ENCODE assay signal across 7 cellular contexts in genomic region chr16:70380205-70380918, GRCh38. TPM values are rescaled to one million over a fixed set of nuclear protein-coding genes. Genes with fewer than 3 reads are reported as not detected.
DNase-seq lines count a peak whose midpoint lies in the region; ATAC-seq, FAIRE-seq and TF ChIP-seq lines count a peak whose summit lies in the region.

No MANE protein-coding gene starts in this region.

- DNase-seq in GM18507 (ENCODE audit: extremely low spot score, insufficient read length, low read depth) (no peak), NOMO-1 treated with dmso at 0.1 percent for 144 hours (lab: John Stamatoyannopoulos, UW; ENCODE audit: unreplicated experiment) (peak; percentile 68), fibroblast of gingiva (ENCODE audit: low read depth) (peak; percentile 88), neural crest cell (ENCODE audit: low read depth, low spot score) (peak; percentile 48)
- DNase-seq in activated T-cell treated with anti-CD3 and anti-CD28 coated beads, Interleukin-2, amount 50 U/mL, for 24 hours = peak; percentile 87
- peak; percentile 84 to 86 for DNase-seq in stimulated activated naive CD8-positive, alpha-beta T cell treated with anti-CD3 and anti-CD28 coated beads, Interleukin-15, amount 100 ng/mL, for 72 hours

- H3K27ac Mint-ChIP-seq in activated T-cell treated with anti-CD3 and anti-CD28 coated beads, Interleukin-2, amount 50 U/mL, for 24 hours = peak overlapping the region; percentile 98
- peak overlapping the region; percentile 78 for H3K27ac Mint-ChIP-seq in neural crest cell (ENCODE audit: unreplicated experiment)
- peak overlapping the region; percentile 87 to 97 for H3K27ac Mint-ChIP-seq in stimulated activated naive CD8-positive, alpha-beta T cell treated with anti-CD3 and anti-CD28 coated beads, Interleukin-15, amount 100 ng/mL, for 72 hours

- no peaks in the 10 kb centered on the region for H3K27me3 Mint-ChIP-seq in activated T-cell treated with anti-CD3 and anti-CD28 coated beads, Interleukin-2, amount 50 U/mL, for 24 hours
- peaks cover 3% of the 10 kb centered on the region for H3K27me3 Mint-ChIP-seq in neural crest cell (ENCODE audit: low read depth)
- H3K27me3 Mint-ChIP-seq in stimulated activated naive CD8-positive, alpha-beta T cell treated with anti-CD3 and anti-CD28 coated beads, Interleukin-15, amount 100 ng/mL, for 72 hours = no peaks in the 10 kb centered on the region

- H3K36me3 Mint-ChIP-seq in activated T-cell treated with anti-CD3 and anti-CD28 coated beads, Interleukin-2, amount 50 U/mL, for 24 hours (ENCODE audit: low read depth) = peaks cover 64% of the 10 kb centered on the region
- H3K36me3 Mint-ChIP-seq in neural crest cell (ENCODE audit: low read depth) = peaks cover 15% of the 10 kb centered on the region

- H3K4me1 Mint-ChIP-seq in activated T-cell treated with anti-CD3 and anti-CD28 coated beads, Interleukin-2, amount 50 U/mL, for 24 hours (ENCODE audit: low read depth) = peaks cover 25% of the 10 kb centered on the region
- H3K4me1 Mint-ChIP-seq in neural crest cell = peaks cover 11% of the 10 kb centered on the region
- H3K4me1 Mint-ChIP-seq in stimulated activated naive CD8-positive, alpha-beta T cell treated with anti-CD3 and anti-CD28 coated beads, Interleukin-15, amount 100 ng/mL, for 72 hours = peaks cover 23% of the 10 kb centered on the region

- FAIRE-seq in GM18507 (lab: Jason Lieb, UNC) = peak; percentile 84

- peak; percentile 1 for ATAC-seq in HG02973 (IDR thresholded peaks at IDR 0.05; ENCODE audit: unreplicated experiment)
- peak; percentile 67 for ATAC-seq in stimulated activated naive CD8-positive, alpha-beta T cell treated with anti-CD3 and anti-CD28 coated beads, Interleukin-15, amount 100 ng/mL, for 72 hours

- no peaks in the 10 kb centered on the region for H3K9me3 Mint-ChIP-seq in activated T-cell treated with anti-CD3 and anti-CD28 coated beads, Interleukin-2, amount 50 U/mL, for 24 hours
- H3K9me3 Mint-ChIP-seq in neural crest cell = no peaks in the 10 kb centered on the region
- H3K9me3 Mint-ChIP-seq in stimulated activated naive CD8-positive, alpha-beta T cell treated with anti-CD3 and anti-CD28 coated beads, Interleukin-15, amount 100 ng/mL, for 72 hours = no peaks in the 10 kb centered on the region

- TF ChIP-seq CTCF in neural crest cell (conservative IDR thresholded peaks at IDR 0.05) = no peak

- peak overlapping the region; percentile 93 for H3K4me3 Mint-ChIP-seq in activated T-cell treated with anti-CD3 and anti-CD28 coated beads, Interleukin-2, amount 50 U/mL, for 24 hours
- H3K4me3 Mint-ChIP-seq in neural crest cell = peak overlapping the region; percentile 94
- peak overlapping the region; percentile 92 to 98 for H3K4me3 Mint-ChIP-seq in stimulated activated naive CD8-positive, alpha-beta T cell treated with anti-CD3 and anti-CD28 coated beads, Interleukin-15, amount 100 ng/mL, for 72 hours

RNA-seq across cellular contexts. Expression of gene DDX19A, which starts 33.7 kb away (rescaled TPM):
- total RNA-seq in neural crest cell = 55.2 and 61.8 TPM in 2 replicates

RNA-seq across cellular contexts. Expression of gene ST3GAL2, which starts 58.5 kb away (rescaled TPM):
- total RNA-seq in neural crest cell = 37.5 and 41.8 TPM in 2 replicates
